Comparison of ENCODE assay signal across 8 cellular contexts in genomic region chr7:73851410-73852338, GRCh38. TPM values are rescaled to one million over a fixed set of nuclear protein-coding genes. Genes with fewer than 3 reads are reported as not detected.
A peak's percentile ranks its signal among the peaks of the same experiment; 100 is the strongest.
DNase-seq lines count a peak whose midpoint lies in the region; ATAC-seq, FAIRE-seq and TF ChIP-seq lines count a peak whose summit lies in the region.

No MANE protein-coding gene starts in this region.

- CTCF ChIA-PET in activated CD8-positive, alpha-beta T cell treated with anti-CD3 and anti-CD28 coated beads for 36 hours (lab: Charles Lee): interaction anchor here (0.9 to 5.5 kb wide), 4 partner anchors 9 to 117 kb away, joined by 4 to 85 read pairs (median 5); partner anchors contain the start of gene METTL27

- peak; percentile 71 for ATAC-seq in GM21515 (IDR thresholded peaks at IDR 0.05; ENCODE audit: unreplicated experiment)
- peak; percentile 93 for ATAC-seq in activated CD8-positive, alpha-beta T cell treated with anti-CD3 and anti-CD28 coated beads for 36 hours
- ATAC-seq in heart left ventricle: peak; percentile 55 to 84 (median 70)
- ATAC-seq in stimulated activated naive CD8-positive, alpha-beta T cell treated with anti-CD3 and anti-CD28 coated beads, Interleukin-15, Interleukin-2, amounts not matched to agents 100 U/mL and 50 U/mL, for 24 hours: peak; percentile 96

- no peaks in the 10 kb centered on the region for H3K36me3 Mint-ChIP-seq in activated CD8-positive, alpha-beta T cell treated with anti-CD3 and anti-CD28 coated beads for 36 hours (ENCODE audit: low read depth)

- H3K27ac ChIP-seq in heart left ventricle: peak overlapping the region; percentile 16 to 79 (median 58)

- FAIRE-seq in GM19239 (lab: Jason Lieb, UNC): no peak

- no peak overlapping the region for H3K4me3 Mint-ChIP-seq in activated CD8-positive, alpha-beta T cell treated with anti-CD3 and anti-CD28 coated beads for 36 hours

- H3K27me3 Mint-ChIP-seq in activated CD8-positive, alpha-beta T cell treated with anti-CD3 and anti-CD28 coated beads for 36 hours: peaks cover 10% of the 10 kb centered on the region

- DNase-seq in EL: peak; percentile 98
- peak; percentile 62 for DNase-seq in activated CD8-positive, alpha-beta T cell treated with anti-CD3 and anti-CD28 coated beads for 36 hours
- DNase-seq in heart left ventricle: no peak
- no peak for DNase-seq in stimulated activated naive CD8-positive, alpha-beta T cell treated with anti-CD3 and anti-CD28 coated beads, Interleukin-15, Interleukin-2, amounts not matched to agents 100 U/mL and 50 U/mL, for 24 hours
- DNase-seq in GM19239 (ENCODE audit: insufficient read length, low spot score): no peak
- no peak for DNase-seq in KG1 (lab: John Stamatoyannopoulos, UW)

- peaks cover 0 to 20% (median 0%) of the 10 kb centered on the region in 9 donors for H3K27me3 ChIP-seq in heart left ventricle

- no peak for TF ChIP-seq CTCF in activated CD8-positive, alpha-beta T cell treated with anti-CD3 and anti-CD28 coated beads for 36 hours (IDR thresholded peaks at IDR 0.05)
- TF ChIP-seq CTCF in heart left ventricle (IDR thresholded peaks at IDR 0.05): no peak

- H3K36me3 ChIP-seq in heart left ventricle: no peaks in the 10 kb centered on the region

- H3K4me1 ChIP-seq in heart left ventricle: peaks cover 0 to 24% (median 6%) of the 10 kb centered on the region in 12 donors

- no peaks in the 10 kb centered on the region for H3K9me3 Mint-ChIP-seq in activated CD8-positive, alpha-beta T cell treated with anti-CD3 and anti-CD28 coated beads for 36 hours

- intact Hi-C loops in activated CD8-positive, alpha-beta T cell treated with anti-CD3 and anti-CD28 coated beads for 36 hours (cut with micrococcal nuclease): loop anchor here (2.0 kb wide), 1 partner anchor 41 kb away; no protein-coding TSS in a partner anchor
- intact Hi-C loops in heart left ventricle (cut with DNase I): loop anchor here in 4 of 10 donors (10.0 kb wide), 2 partner anchors 107 to 247 kb away; no protein-coding TSS in a partner anchor

- no peak overlapping the region for H3K4me3 ChIP-seq in heart left ventricle

- H3K9me3 ChIP-seq in heart left ventricle: no peaks in the 10 kb centered on the region

- 44 to 58% (median 49%) methylated on average over 8 of the region's 8 CpGs for whole genome bisulfite sequencing in heart left ventricle, 4 donors

- POLR2A ChIA-PET in activated CD8-positive, alpha-beta T cell treated with anti-CD3 and anti-CD28 coated beads for 36 hours (lab: Charles Lee): no interaction called here

- TF ChIP-seq POLR2A in heart left ventricle (IDR thresholded peaks at IDR 0.05): no peak

- peak overlapping the region; percentile 25 for H3K27ac Mint-ChIP-seq in activated CD8-positive, alpha-beta T cell treated with anti-CD3 and anti-CD28 coated beads for 36 hours

- peak; percentile 32; the same call in 1 of the 2 replicates for TF ChIP-seq RAD21 in Ishikawa (IDR thresholded peaks at IDR 0.05; ENCODE audit: low read depth)

- peak; percentile 87 for TF ChIP-seq EP300 in Ishikawa (IDR thresholded peaks at IDR 0.05; ENCODE audit: borderline replicate concordance)

- peaks cover 23% of the 10 kb centered on the region for H3K4me1 Mint-ChIP-seq in activated CD8-positive, alpha-beta T cell treated with anti-CD3 and anti-CD28 coated beads for 36 hours (ENCODE audit: low read depth)

TF ChIP-seq in Ishikawa, 13 proteins besides CTCF, POLR2A, EP300 and RAD21:
- no peak for TF ChIP-seq EGR1 (IDR thresholded peaks at IDR 0.05)
- TF ChIP-seq TCF12 (IDR thresholded peaks at IDR 0.05; ENCODE audit: low read depth): peak; percentile 81
- TF ChIP-seq USF1 (IDR thresholded peaks at IDR 0.05): peak; percentile 61; the same call in 1 of the 2 replicates
- TF ChIP-seq REST (IDR thresholded peaks at IDR 0.05; ENCODE audit: low read depth): no peak
- TF ChIP-seq NFIC (IDR thresholded peaks at IDR 0.05): peak; percentile 62
- TF ChIP-seq TEAD4 (IDR thresholded peaks at IDR 0.05): peak; percentile 92
- TF ChIP-seq TAF1 (IDR thresholded peaks at IDR 0.05; ENCODE audit: low read depth): no peak
- peak; percentile 30; the same call in 1 of the 2 replicates for TF ChIP-seq CEBPB (IDR thresholded peaks at IDR 0.05)
- peak; percentile 93 for TF ChIP-seq MAX (IDR thresholded peaks at IDR 0.05)
- TF ChIP-seq YY1 (IDR thresholded peaks at IDR 0.05; ENCODE audit: low read depth): no peak
- no peak for TF ChIP-seq ZBTB7A (IDR thresholded peaks at IDR 0.05; ENCODE audit: low read depth)
- TF ChIP-seq FOXM1 (IDR thresholded peaks at IDR 0.05; ENCODE audit: borderline replicate concordance, low read depth): peak; percentile 94
- TF ChIP-seq CREB1 (IDR thresholded peaks at IDR 0.05; ENCODE audit: low read depth): 0 out of 2 replicates have a peak, but pooled peaks have one; percentile 32

RNA-seq across cellular contexts. Expression of gene TMEM270, which starts 9.3 kb away (rescaled TPM):
- not detected for total RNA-seq in activated CD8-positive, alpha-beta T cell treated with anti-CD3 and anti-CD28 coated beads for 36 hours
- total RNA-seq in heart left ventricle: not detected
- not detected for polyA plus RNA-seq in heart left ventricle

RNA-seq across cellular contexts. Expression of gene METTL27, which starts 9.4 kb away (rescaled TPM):
- not detected for total RNA-seq in activated CD8-positive, alpha-beta T cell treated with anti-CD3 and anti-CD28 coated beads for 36 hours
- 1 to 10 TPM in 3 of 9 donors, under 1 TPM in 3, not detected in 3; 0.30 to 2.7 (median 0.94) TPM for total RNA-seq in heart left ventricle
- polyA plus RNA-seq in heart left ventricle: under 1 TPM in 1 of 2 donors, not detected in 1; 0.12 TPM

RNA-seq across cellular contexts. Expression of gene CLDN4, which starts 20.9 kb away (rescaled TPM):
- under 1 TPM; 0.20 to 0.72 TPM for total RNA-seq in activated CD8-positive, alpha-beta T cell treated with anti-CD3 and anti-CD28 coated beads for 36 hours
- under 1 TPM in 1 of 9 donors, not detected in 8; 0.11 TPM for total RNA-seq in heart left ventricle
- under 1 TPM in 1 of 2 donors, not detected in 1; 0.12 TPM for polyA plus RNA-seq in heart left ventricle

Comparison
In these comparisons a context has a peak if more than half of its experiments do, and no peak if none do; other contexts are left out.
1. DNase-seq: peak in EL (single experiment) and activated CD8-positive, alpha-beta T cell treated with anti-CD3 and anti-CD28 coated beads for 36 hours (single experiment); none in heart left ventricle (0 of 5), stimulated activated naive CD8-positive, alpha-beta T cell treated with anti-CD3 and anti-CD28 coated beads, Interleukin-15, Interleukin-2, amounts not matched to agents 100 U/mL and 50 U/mL, for 24 hours (single experiment), GM19239 (single experiment) and KG1 (single experiment).
2. Peak in every context shown above with its lines, with median percentiles within 50 percentile points of each other: ATAC-seq.